Comparison of ENCODE assay signal across 8 cellular contexts in the genomic region with DNA sequence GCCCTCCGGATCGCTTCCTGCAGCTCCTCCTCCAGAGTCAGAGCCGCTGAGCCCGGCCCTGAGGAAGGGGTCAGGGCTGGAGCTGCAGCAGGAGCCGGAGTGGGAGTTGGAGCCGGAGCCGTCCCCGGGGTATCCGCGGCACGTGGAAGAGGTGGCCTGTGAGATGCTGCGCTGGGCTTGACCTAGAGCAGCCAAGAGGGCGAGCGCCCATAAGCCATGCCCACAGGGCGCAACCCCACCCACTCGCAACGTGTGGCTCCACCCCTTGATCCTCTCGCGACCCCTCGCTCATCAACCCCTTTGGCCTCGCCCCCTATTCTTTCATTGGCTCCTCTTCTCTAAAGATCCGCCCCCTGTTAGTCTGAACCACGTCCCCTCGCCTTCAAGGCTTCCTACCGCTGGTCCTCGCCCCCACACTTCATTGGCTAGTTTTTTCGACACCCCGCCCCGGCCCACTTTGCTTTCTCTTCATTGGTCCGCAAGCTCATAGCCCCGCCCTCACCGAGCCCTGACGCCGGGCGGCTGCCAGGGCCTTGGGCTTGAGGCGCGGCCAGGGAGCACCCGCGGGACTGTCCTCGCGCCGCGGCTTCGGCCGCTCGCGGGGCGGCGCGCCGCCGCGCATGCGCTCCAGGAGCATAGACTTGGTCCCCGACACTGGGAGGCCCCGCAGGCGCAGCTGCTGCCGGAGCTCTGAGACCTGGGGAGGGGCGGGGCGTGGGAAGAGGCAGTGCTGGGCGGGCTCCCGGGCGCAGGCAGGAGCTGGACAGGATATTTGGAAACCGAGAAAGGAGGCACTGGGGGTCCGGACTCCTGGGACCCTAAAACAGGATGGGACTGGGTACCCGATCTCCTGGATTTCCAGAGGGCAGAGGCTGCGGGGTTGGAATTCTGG.
DNase-seq lines count a peak whose midpoint lies in the region; ATAC-seq and TF ChIP-seq lines count a peak whose summit lies in the region.

No MANE protein-coding gene starts in this region.

- H3K4me3 ChIP-seq in astrocyte of the spinal cord (ENCODE audit: low read depth, low read length): peak overlapping the region; percentile 73

- no peak for TF ChIP-seq CTCF in astrocyte of the spinal cord (IDR thresholded peaks at IDR 0.05; ENCODE audit: low read depth, low read length)

- no peak for TF ChIP-seq POLR2A in GM18505 (IDR thresholded peaks at IDR 0.05; ENCODE audit: borderline replicate concordance, extremely low read depth, insufficient read depth, insufficient read length)

- in situ Hi-C loops in astrocyte of the spinal cord (cut with HindIII; ENCODE audit: low sequenced_read_pairs): no loop called here

- peak; percentile 87 for ATAC-seq in GM18505 (IDR thresholded peaks at IDR 0.05; ENCODE audit: unreplicated experiment)
- ATAC-seq in HG02970 (IDR thresholded peaks at IDR 0.05; ENCODE audit: low FRiP score, unreplicated experiment): peak; percentile 93

- DNase-seq in NCI-H2029 (lab: John Stamatoyannopoulos, UW) (peak; percentile 99), T1000 (lab: John Stamatoyannopoulos, UW) (peak; percentile 99), astrocyte of the spinal cord (ENCODE audit: low read depth, low spot score) (peak; percentile 100), hypothalamus (lab: John Stamatoyannopoulos, UW) (peak; percentile 53 to 99 (median 98)), retina (peak; percentile 98), cortex of kidney (lab: John Stamatoyannopoulos, UW) (no peak)
